ENCODE assay signal across 8 cellular contexts in genomic region chr10:116221053-116221452, GRCh38.
"Had no signal": no experiment of that assay in that cellular context is flagged by ENCODE, and none has a peak within 500 bp of the region (broad histone marks: within the 10 kb centered on the region; RNA-seq: fewer than 3 reads in every experiment).

No MANE protein-coding gene starts in this region.

- H3K4me3 ChIP-seq: GM12878 had no signal

- DNase-seq: GDM1, GF-D8 had no signal

- FAIRE-seq: G401.6, GM12878, GM12891, GM12892, GM18507, GM19239 had no signal

- ATAC-seq: GM12878 had no signal
